Comparison of ENCODE assay signal across 31 cellular contexts in genomic region chr5:12526113-12526512, GRCh38.
"Had no signal": no experiment of that assay in that cellular context is flagged by ENCODE, and none has a peak within 500 bp of the region (broad histone marks: within the 10 kb centered on the region; RNA-seq: fewer than 3 reads in every experiment).

No MANE protein-coding gene starts in this region.

- FAIRE-seq: colon had no signal

- H3K36me3 Mint-ChIP-seq: activated CD4-positive, alpha-beta memory T cell treated with anti-CD3 and anti-CD28 coated beads for 36 hours; activated CD8-positive, alpha-beta memory T cell treated with anti-CD3 and anti-CD28 coated beads, Interleukin-2, amount 10 ng/mL, durations not matched to agents 7 days and 5 days; activated naive CD4-positive, alpha-beta T cell treated with anti-CD3 and anti-CD28 coated beads, Interleukin-2, amount 10 ng/mL, durations not matched to agents 7 days and 5 days; activated naive CD8-positive, alpha-beta T cell treated with anti-CD3 and anti-CD28 coated beads, Interleukin-2, amount 10 ng/mL, durations not matched to agents 7 days and 5 days; brain had no signal

- H3K27ac Mint-ChIP-seq: activated CD4-positive, alpha-beta memory T cell treated with anti-CD3 and anti-CD28 coated beads for 36 hours; activated CD4-positive, alpha-beta T cell treated with anti-CD3 and anti-CD28 coated beads for 36 hours; activated CD4-positive, alpha-beta T cell treated with anti-CD3 and anti-CD28 coated beads, Interleukin-2, amount 10 ng/mL, durations not matched to agents 24 days and 14 days; activated CD8-positive, alpha-beta memory T cell treated with anti-CD3 and anti-CD28 coated beads, Interleukin-2, amount 10 ng/mL, durations not matched to agents 7 days and 5 days; activated CD8-positive, alpha-beta T cell treated with anti-CD3 and anti-CD28 coated beads, Interleukin-2, amount 10 ng/mL, durations not matched to agents 7 days and 5 days; activated naive CD4-positive, alpha-beta T cell treated with anti-CD3 and anti-CD28 coated beads, Interleukin-2, amount 10 ng/mL, durations not matched to agents 7 days and 5 days; activated naive CD4-positive, alpha-beta T cell treated with anti-CD3 and anti-CD28 coated beads, Interleukin-2, amount 50 U/mL, for 72 hours; activated naive CD8-positive, alpha-beta T cell treated with anti-CD3 and anti-CD28 coated beads, Interleukin-2, amount 10 ng/mL, durations not matched to agents 7 days and 5 days; brain; effector memory CD8-positive, alpha-beta T cell had no signal

- H3K4me3 Mint-ChIP-seq: activated CD4-positive, alpha-beta memory T cell treated with anti-CD3 and anti-CD28 coated beads for 36 hours; activated CD4-positive, alpha-beta T cell treated with anti-CD3 and anti-CD28 coated beads for 36 hours; activated CD4-positive, alpha-beta T cell treated with anti-CD3 and anti-CD28 coated beads, Interleukin-2, amount 10 ng/mL, durations not matched to agents 24 days and 14 days; activated CD8-positive, alpha-beta memory T cell treated with anti-CD3 and anti-CD28 coated beads, Interleukin-2, amount 10 ng/mL, durations not matched to agents 7 days and 5 days; activated CD8-positive, alpha-beta T cell treated with anti-CD3 and anti-CD28 coated beads, Interleukin-2, amount 10 ng/mL, durations not matched to agents 7 days and 5 days; activated naive CD4-positive, alpha-beta T cell treated with anti-CD3 and anti-CD28 coated beads, Interleukin-2, amount 10 ng/mL, durations not matched to agents 7 days and 5 days; activated naive CD8-positive, alpha-beta T cell treated with anti-CD3 and anti-CD28 coated beads, Interleukin-2, amount 10 ng/mL, durations not matched to agents 7 days and 5 days; brain; effector memory CD8-positive, alpha-beta T cell had no signal

- H3K4me1 ChIP-seq: ascending aorta, esophagus squamous epithelium, gastrocnemius medialis, heart left ventricle had no signal

- H3K9me3 ChIP-seq: ascending aorta, esophagus squamous epithelium, gastrocnemius medialis had no signal

- H3K27me3 ChIP-seq: ascending aorta, esophagus squamous epithelium, gastrocnemius medialis, heart left ventricle had no signal

- H3K36me3 ChIP-seq: ascending aorta, esophagus squamous epithelium, gastrocnemius medialis, heart left ventricle had no signal

- H3K4me3 ChIP-seq: ascending aorta, esophagus squamous epithelium, gastrocnemius medialis, heart left ventricle had no signal

- ATAC-seq: activated CD4-positive, alpha-beta T cell treated with anti-CD3 and anti-CD28 coated beads for 36 hours; activated CD8-positive, alpha-beta memory T cell treated with anti-CD3 and anti-CD28 coated beads, Interleukin-2, amount 10 ng/mL, durations not matched to agents 7 days and 5 days; activated CD8-positive, alpha-beta T cell treated with anti-CD3 and anti-CD28 coated beads, Interleukin-2, amount 10 ng/mL, durations not matched to agents 7 days and 5 days; activated naive CD4-positive, alpha-beta T cell treated with anti-CD3 and anti-CD28 coated beads, Interleukin-2, amount 50 U/mL, for 72 hours; effector memory CD8-positive, alpha-beta T cell; gastrocnemius medialis; heart left ventricle had no signal

- H3K27me3 Mint-ChIP-seq: activated CD4-positive, alpha-beta memory T cell treated with anti-CD3 and anti-CD28 coated beads for 36 hours; activated CD4-positive, alpha-beta T cell treated with anti-CD3 and anti-CD28 coated beads for 36 hours; activated CD4-positive, alpha-beta T cell treated with anti-CD3 and anti-CD28 coated beads, Interleukin-2, amount 10 ng/mL, durations not matched to agents 24 days and 14 days; activated CD8-positive, alpha-beta memory T cell treated with anti-CD3 and anti-CD28 coated beads, Interleukin-2, amount 10 ng/mL, durations not matched to agents 7 days and 5 days; activated naive CD4-positive, alpha-beta T cell treated with anti-CD3 and anti-CD28 coated beads, Interleukin-2, amount 10 ng/mL, durations not matched to agents 7 days and 5 days; activated naive CD8-positive, alpha-beta T cell treated with anti-CD3 and anti-CD28 coated beads, Interleukin-2, amount 10 ng/mL, durations not matched to agents 7 days and 5 days; effector memory CD8-positive, alpha-beta T cell had no signal

- H3K4me1 Mint-ChIP-seq: activated CD4-positive, alpha-beta T cell treated with anti-CD3 and anti-CD28 coated beads for 36 hours; activated CD4-positive, alpha-beta T cell treated with anti-CD3 and anti-CD28 coated beads, Interleukin-2, amount 10 ng/mL, durations not matched to agents 24 days and 14 days; activated CD8-positive, alpha-beta memory T cell treated with anti-CD3 and anti-CD28 coated beads, Interleukin-2, amount 10 ng/mL, durations not matched to agents 7 days and 5 days; activated naive CD4-positive, alpha-beta T cell treated with anti-CD3 and anti-CD28 coated beads, Interleukin-2, amount 10 ng/mL, durations not matched to agents 7 days and 5 days; activated naive CD8-positive, alpha-beta T cell treated with anti-CD3 and anti-CD28 coated beads, Interleukin-2, amount 10 ng/mL, durations not matched to agents 7 days and 5 days; brain had no signal

- H3K27ac ChIP-seq: ascending aorta, epithelial cell of prostate, esophagus squamous epithelium, gastrocnemius medialis, heart left ventricle had no signal

- DNase-seq: activated CD4-positive, alpha-beta memory T cell treated with anti-CD3 and anti-CD28 coated beads for 36 hours; activated CD4-positive, alpha-beta T cell treated with anti-CD3 and anti-CD28 coated beads for 36 hours; activated CD4-positive, alpha-beta T cell treated with anti-CD3 and anti-CD28 coated beads, Interleukin-2, amount 10 ng/mL, durations not matched to agents 24 days and 14 days; activated CD4-positive, CD25-positive, alpha-beta regulatory T cell; activated CD4-positive, CD25-positive, alpha-beta regulatory T cell treated with anti-CD3 and anti-CD28 coated beads, Interleukin-2, amount 50 U/mL, for 72 hours; activated CD8-positive, alpha-beta memory T cell treated with anti-CD3 and anti-CD28 coated beads, Interleukin-2, amount 10 ng/mL, durations not matched to agents 7 days and 5 days; activated CD8-positive, alpha-beta memory T cell treated with anti-CD3 and anti-CD28 coated beads, Interleukin-2, amount 50 U/mL, for 4 hours; activated CD8-positive, alpha-beta T cell treated with anti-CD3 and anti-CD28 coated beads, Interleukin-2, amount 10 ng/mL, durations not matched to agents 7 days and 5 days; activated gamma-delta T cell; activated naive CD4-positive, alpha-beta T cell; activated naive CD4-positive, alpha-beta T cell treated with anti-CD3 and anti-CD28 coated beads, Interleukin-2, amount 10 ng/mL, durations not matched to agents 7 days and 5 days; activated naive CD8-positive, alpha-beta T cell treated with anti-CD3 and anti-CD28 coated beads, Interleukin-2, amount 10 ng/mL, durations not matched to agents 7 days and 5 days; activated T-cell treated with anti-CD3 and anti-CD28 coated beads, Interleukin-2, amount 50 U/mL, for 1 hour; activated T-cell treated with anti-CD3 and anti-CD28 coated beads, Interleukin-2, amount 50 U/mL, for 48 hours; caudate nucleus; cortex of kidney; dermis blood vessel endothelial cell; effector CD4-positive, alpha-beta T cell; effector memory CD8-positive, alpha-beta T cell; esophagus squamous epithelium; foreskin fibroblast; gastrocnemius medialis; glutamatergic neuron; heart left ventricle; hypothalamus; T-helper 2 cell had no signal
